23 cellular contexts compared by ENCODE assay signal in genomic region chr16:51854401-51854951, GRCh38.
"Had no signal": no experiment of that assay in that cellular context is flagged by ENCODE, and none has a peak within 500 bp of the region (broad histone marks: within the 10 kb centered on the region; RNA-seq: fewer than 3 reads in every experiment).

No MANE protein-coding gene starts in this region.

- DNase-seq: activated CD4-positive, alpha-beta T cell treated with anti-CD3 and anti-CD28 coated beads, Interleukin-2, amount 10 ng/mL, durations not matched to agents 7 days and 5 days; activated CD8-positive, alpha-beta memory T cell treated with anti-CD3 and anti-CD28 coated beads, Interleukin-2, amount 50 U/mL, for 4 hours; activated naive CD4-positive, alpha-beta T cell treated with anti-CD3 and anti-CD28 coated beads, Interleukin-2, amount 10 ng/mL, durations not matched to agents 7 days and 5 days; activated naive CD8-positive, alpha-beta T cell treated with anti-CD3 and anti-CD28 coated beads, Interleukin-2, amount 50 U/mL, for 24 hours; activated T-cell treated with anti-CD3 and anti-CD28 coated beads, Interleukin-2, amount 50 U/mL, for 4 hours; anterior cingulate cortex; colonic mucosa; erythroblast; gastrocnemius medialis; head of caudate nucleus; left lung; mammary epithelial cell; naive B cell; right cardiac atrium; small intestine; stimulated activated CD4-positive, alpha-beta T cell treated with anti-CD3 and anti-CD28 coated beads, Interleukin-15, amount 100 ng/mL, for 24 hours; stimulated activated CD4-positive, alpha-beta T cell treated with anti-CD3 and anti-CD28 coated beads, Interleukin-4, amount 100 ng/mL, for 1 hour; stimulated activated naive CD8-positive, alpha-beta T cell treated with anti-CD3 and anti-CD28 coated beads, Interleukin-15, amount 100 ng/mL, for 72 hours; T1000; trophoblast cell had no signal

- H3K4me3 ChIP-seq: colonic mucosa, gastrocnemius medialis, left lung, neural progenitor cell, prostate gland, vagina had no signal
